In genomic region chr5:68248896-68249295, GRCh38 we compare ENCODE assay signal across 24 cellular contexts. TPM values are rescaled to one million over a fixed set of nuclear protein-coding genes. Genes with fewer than 3 reads are reported as not detected.
DNase-seq lines count a peak whose midpoint lies in the region; ATAC-seq and TF ChIP-seq lines count a peak whose summit lies in the region.
"Had no signal": no experiment of that assay in that cellular context is flagged by ENCODE, and none has a peak within 500 bp of the region (broad histone marks: within the 10 kb centered on the region; RNA-seq: fewer than 3 reads in every experiment).

No MANE protein-coding gene starts in this region.

- H3K27me3 Mint-ChIP-seq in Calu3 (ENCODE audit: unreplicated experiment) (no peaks in the 10 kb centered on the region), WTC11 (ENCODE audit: low read depth) (no peaks in the 10 kb centered on the region)
- H3K27me3 Mint-ChIP-seq in dendritic cell treated with granulocyte-macrophage colony-stimulating factor and Interleukin-4, amounts not matched to agents 40 ng/mL and 50 ng/mL, for 4 days: no peaks in the 10 kb centered on the region
- H3K27me3 Mint-ChIP-seq in natural killer cell treated with Interleukin-12 subunit alpha and Interleukin-12 subunit beta and Interleukin-15 and Interleukin-18, amount 100 ng/mL, for 72 hours: no peaks in the 10 kb centered on the region
- H3K27me3 Mint-ChIP-seq: activated CD4-positive, alpha-beta T cell treated with anti-CD3 and anti-CD28 coated beads for 36 hours; effector memory CD8-positive, alpha-beta T cell had no signal

- H3K27me3 ChIP-seq in BLaER1 treated with 17β-estradiol and CSF1 and Interleukin-3, amounts not matched to agents 10 nM and 100 nM: no peaks in the 10 kb centered on the region
- H3K27me3 ChIP-seq: foreskin keratinocyte, MG63, transverse colon had no signal

- peaks cover 34 to 94% (median 44%) of the 10 kb centered on the region in 11 experiments; a peak in 17 of 22 replicates for H4K20me1 ChIP-seq in BLaER1 treated with 17β-estradiol and CSF1 and Interleukin-3, amounts not matched to agents 10 nM and 100 nM

- CTCF ChIA-PET in Calu3 (lab: Charles Lee): no interaction called here
- CTCF ChIA-PET in WTC11 (lab: Charles Lee): interaction anchor here (1.3 to 1.8 kb wide), 3 partner anchors 33 to 1082 kb away, joined by 4 to 7 read pairs (median 5); partner anchors contain the start of gene PIK3R1

- no peak for DNase-seq in Calu3
- no peak for DNase-seq in natural killer cell treated with Interleukin-12 subunit alpha and Interleukin-12 subunit beta and Interleukin-15 and Interleukin-18, amount 100 ng/mL, for 72 hours (ENCODE audit: low spot score)
- no peak for DNase-seq in WTC11 (ENCODE audit: low spot score)
- DNase-seq in effector CD4-positive, alpha-beta T cell: no peak
- DNase-seq: activated CD4-positive, alpha-beta T cell treated with anti-CD3 and anti-CD28 coated beads for 36 hours; activated naive CD4-positive, alpha-beta T cell treated with Interleukin-2 at 50 U/mL for 16 hours; activated T-cell treated with anti-CD3 and anti-CD28 coated beads, Interleukin-2, amount 50 U/mL, for 48 hours; amygdala; C1 segment of cervical spinal cord; effector memory CD8-positive, alpha-beta T cell; foreskin keratinocyte; hippocampal formation; left colon; MG63; NCI-H1417; NCI-H2081; NCI-H2227 treated with DMSO at 0.1 percent for 48 hours; SK-N-SH; stimulated activated CD4-positive, alpha-beta T cell treated with anti-CD3 and anti-CD28 coated beads, Interleukin-2, amount 100 ng/mL, for 24 hours; T-helper 2 cell; transverse colon had no signal

- peaks cover 2% of the 10 kb centered on the region for H3K36me3 Mint-ChIP-seq in Calu3 (ENCODE audit: insufficient read depth, unreplicated experiment)
- peaks cover 29% of the 10 kb centered on the region for H3K36me3 Mint-ChIP-seq in dendritic cell treated with granulocyte-macrophage colony-stimulating factor and Interleukin-4, amounts not matched to agents 40 ng/mL and 50 ng/mL, for 4 days (ENCODE audit: low read depth)
- no peaks in the 10 kb centered on the region for H3K36me3 Mint-ChIP-seq in natural killer cell treated with Interleukin-12 subunit alpha and Interleukin-12 subunit beta and Interleukin-15 and Interleukin-18, amount 100 ng/mL, for 72 hours
- no peaks in the 10 kb centered on the region for H3K36me3 Mint-ChIP-seq in WTC11

- no peak overlapping the region for H3K4me3 ChIP-seq in BLaER1 treated with 17β-estradiol and CSF1 and Interleukin-3, amounts not matched to agents 10 nM and 100 nM
- H3K4me3 ChIP-seq: MG63, transverse colon had no signal

- no peaks in the 10 kb centered on the region for H3K9me3 Mint-ChIP-seq in Calu3 (ENCODE audit: low read depth, unreplicated experiment)
- H3K9me3 Mint-ChIP-seq in dendritic cell treated with granulocyte-macrophage colony-stimulating factor and Interleukin-4, amounts not matched to agents 40 ng/mL and 50 ng/mL, for 4 days: no peaks in the 10 kb centered on the region
- H3K9me3 Mint-ChIP-seq in natural killer cell treated with Interleukin-12 subunit alpha and Interleukin-12 subunit beta and Interleukin-15 and Interleukin-18, amount 100 ng/mL, for 72 hours: no peaks in the 10 kb centered on the region
- H3K9me3 Mint-ChIP-seq in WTC11: no peaks in the 10 kb centered on the region
- H3K9me3 Mint-ChIP-seq: effector memory CD8-positive, alpha-beta T cell had no signal

- BruUV-seq in Calu3 (replicated peaks; lab: Mats Ljungman, UMichigan): no TSS peak

- peaks cover 12 to 63% (median 23%) of the 10 kb centered on the region in 11 experiments; a peak in 18 of 22 replicates for H3K36me3 ChIP-seq in BLaER1 treated with 17β-estradiol and CSF1 and Interleukin-3, amounts not matched to agents 10 nM and 100 nM
- H3K36me3 ChIP-seq: MG63, transverse colon had no signal

- POLR2A ChIA-PET in WTC11 (lab: Charles Lee): interaction anchor here (0.6 kb wide), 1 partner anchor 1068 kb away, joined by 3 read pairs; no protein-coding TSS in a partner anchor

- intact Hi-C loops in Calu3 (cut with micrococcal nuclease; ENCODE audit: unreplicated experiment): no loop called here
- intact Hi-C loops in dendritic cell treated with granulocyte-macrophage colony-stimulating factor and Interleukin-4, amounts not matched to agents 40 ng/mL and 50 ng/mL, for 4 days (cut with micrococcal nuclease): no loop called here

- H3K27ac Mint-ChIP-seq in Calu3 (ENCODE audit: unreplicated experiment): peak overlapping the region; percentile 14
- peak overlapping the region; percentile 56 for H3K27ac Mint-ChIP-seq in dendritic cell treated with granulocyte-macrophage colony-stimulating factor and Interleukin-4, amounts not matched to agents 40 ng/mL and 50 ng/mL, for 4 days
- peak overlapping the region; percentile 79 to 91 for H3K27ac Mint-ChIP-seq in natural killer cell treated with Interleukin-12 subunit alpha and Interleukin-12 subunit beta and Interleukin-15 and Interleukin-18, amount 100 ng/mL, for 72 hours
- H3K27ac Mint-ChIP-seq in WTC11: no peak overlapping the region

- H3K4me2 ChIP-seq in BLaER1 treated with 17β-estradiol and CSF1 and Interleukin-3, amounts not matched to agents 10 nM and 100 nM: peak overlapping the region in 6 of 11 experiments; percentile 8 to 66 (median 48); a peak in 11 of 22 replicates
- H3K4me2 ChIP-seq: SK-N-SH had no signal

- H3K9ac ChIP-seq in BLaER1 treated with 17β-estradiol and CSF1 and Interleukin-3, amounts not matched to agents 10 nM and 100 nM: no peak overlapping the region
- H3K9ac ChIP-seq: SK-N-SH had no signal

- peaks cover 40 to 72% (median 53%) of the 10 kb centered on the region in 10 experiments for H3K4me1 ChIP-seq in BLaER1 treated with 17β-estradiol and CSF1 and Interleukin-3, amounts not matched to agents 10 nM and 100 nM

- H3K4me3 Mint-ChIP-seq in Calu3 (ENCODE audit: low read depth, unreplicated experiment) (no peak overlapping the region), WTC11 (no peak overlapping the region)
- no peak overlapping the region for H3K4me3 Mint-ChIP-seq in dendritic cell treated with granulocyte-macrophage colony-stimulating factor and Interleukin-4, amounts not matched to agents 40 ng/mL and 50 ng/mL, for 4 days
- no peak overlapping the region for H3K4me3 Mint-ChIP-seq in natural killer cell treated with Interleukin-12 subunit alpha and Interleukin-12 subunit beta and Interleukin-15 and Interleukin-18, amount 100 ng/mL, for 72 hours
- H3K4me3 Mint-ChIP-seq: activated CD4-positive, alpha-beta T cell treated with anti-CD3 and anti-CD28 coated beads for 36 hours; effector memory CD8-positive, alpha-beta T cell had no signal

- no peak for ATAC-seq in natural killer cell treated with Interleukin-12 subunit alpha and Interleukin-12 subunit beta and Interleukin-15 and Interleukin-18, amount 100 ng/mL, for 72 hours
- no peak for ATAC-seq in WTC11
- no peak for ATAC-seq in GM18873 (IDR thresholded peaks at IDR 0.05; ENCODE audit: low FRiP score, unreplicated experiment)
- ATAC-seq: activated CD4-positive, alpha-beta T cell treated with anti-CD3 and anti-CD28 coated beads for 36 hours; effector memory CD8-positive, alpha-beta T cell; foreskin keratinocyte; left colon had no signal

- TF ChIP-seq CTCF in Calu3 (IDR thresholded peaks at IDR 0.05; ENCODE audit: unreplicated experiment) (no peak), WTC11 (IDR thresholded peaks at IDR 0.05) (no peak)

- no peak overlapping the region for H3K27ac ChIP-seq in BLaER1 treated with 17β-estradiol and CSF1 and Interleukin-3, amounts not matched to agents 10 nM and 100 nM
- H3K27ac ChIP-seq: foreskin keratinocyte had no signal

- peaks cover 0 to 18% (median 13%) of the 10 kb centered on the region in 11 experiments; a peak in 13 of 22 replicates for H3K9me3 ChIP-seq in BLaER1 treated with 17β-estradiol and CSF1 and Interleukin-3, amounts not matched to agents 10 nM and 100 nM (replicated peaks in 1 of 11)
- H3K9me3 ChIP-seq: MG63, SK-N-SH, transverse colon had no signal

- H3K4me1 Mint-ChIP-seq in Calu3 (ENCODE audit: low read depth, unreplicated experiment): peaks cover 53% of the 10 kb centered on the region
- peaks cover 66% of the 10 kb centered on the region for H3K4me1 Mint-ChIP-seq in dendritic cell treated with granulocyte-macrophage colony-stimulating factor and Interleukin-4, amounts not matched to agents 40 ng/mL and 50 ng/mL, for 4 days (ENCODE audit: low read depth)
- peaks cover 56 to 69% of the 10 kb centered on the region in 2 donors for H3K4me1 Mint-ChIP-seq in natural killer cell treated with Interleukin-12 subunit alpha and Interleukin-12 subunit beta and Interleukin-15 and Interleukin-18, amount 100 ng/mL, for 72 hours (ENCODE audit: low read depth in 2 of 2)
- H3K4me1 Mint-ChIP-seq in WTC11: peaks cover 49% of the 10 kb centered on the region

TF ChIP-seq in WTC11, 78 proteins besides CTCF, POLR2A, EP300 and RAD21:
- TF ChIP-seq IRF1 (CRISPR knock-in tag; IDR thresholded peaks at IDR 0.05): no peak
- no peak for TF ChIP-seq JUN (CRISPR knock-in tag; IDR thresholded peaks at IDR 0.05)
- no peak for TF ChIP-seq HMGXB4 (CRISPR knock-in tag; IDR thresholded peaks at IDR 0.05)

RNA-seq across cellular contexts. Expression of gene PIK3R1, which starts 33.3 kb away (rescaled TPM):
- total RNA-seq in Calu3 (2022) (74.8 and 81.5 TPM in 2 replicates), WTC11 (2021) (10.1 to 11.3 TPM (median 11.1 TPM) in 3 replicates)
- total RNA-seq in natural killer cell treated with Interleukin-12 subunit alpha and Interleukin-12 subunit beta and Interleukin-15 and Interleukin-18, amount 100 ng/mL, for 72 hours: 100 to 1,000 TPM; 141 to 195 TPM
